Comparison of ENCODE assay signal across 8 cellular contexts in the genomic region with DNA sequence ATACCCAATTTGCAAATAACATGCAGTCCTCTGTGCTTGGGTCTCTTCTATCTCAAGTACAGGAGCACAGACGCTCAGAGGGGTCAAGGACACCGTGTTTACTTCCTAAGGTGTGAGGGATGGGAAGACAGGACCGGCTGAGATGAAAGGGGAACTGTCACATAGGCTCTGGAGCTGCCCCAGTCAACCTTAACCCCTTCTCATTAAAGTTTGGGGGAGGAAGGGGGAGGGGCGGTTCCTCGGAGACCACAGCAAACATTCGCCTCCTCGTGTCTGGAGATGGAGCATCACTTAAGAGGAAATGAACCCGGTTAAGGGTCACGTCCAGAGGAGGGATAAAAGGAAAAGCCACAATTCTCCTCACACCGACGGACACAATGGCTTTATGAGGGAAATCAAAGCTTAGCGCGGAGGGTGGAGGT. TPM values are rescaled to one million over a fixed set of nuclear protein-coding genes. Genes with fewer than 3 reads are reported as not detected.
DNase-seq lines count a peak whose midpoint lies in the region; ATAC-seq, FAIRE-seq and TF ChIP-seq lines count a peak whose summit lies in the region.

No MANE protein-coding gene starts in this region.

- H3K79me2 ChIP-seq in keratinocyte (ENCODE audit: control insufficient read depth, insufficient read depth, low read length) = peaks cover 59% of the 10 kb centered on the region

- H3K9ac ChIP-seq in keratinocyte (ENCODE audit: control insufficient read depth, extremely low read depth, insufficient read depth, low read length) = peak overlapping the region; percentile 89
- peak overlapping the region in 4 of 5 donors; percentile 2 to 68 (median 56) for H3K9ac ChIP-seq in subcutaneous abdominal adipose tissue (ENCODE audit: low read length in 5 of 5)

- no peaks in the 10 kb centered on the region for H3K36me3 Mint-ChIP-seq in activated naive CD8-positive, alpha-beta T cell treated with anti-CD3 and anti-CD28 coated beads, Interleukin-2, amount 50 U/mL, for 24 hours (ENCODE audit: low read depth)

- no peaks in the 10 kb centered on the region for H3K9me3 ChIP-seq in keratinocyte (ENCODE audit: control insufficient read depth, low read depth, low read length)
- H3K9me3 ChIP-seq in subcutaneous abdominal adipose tissue (ENCODE audit: control insufficient read depth in 5 of 5, low read length in 5 of 5) = no peaks in the 10 kb centered on the region

- DNase-seq in NOMO-1 (lab: John Stamatoyannopoulos, UW; ENCODE audit: unreplicated experiment in 2 of 2) (peak; percentile 10 to 14), NOMO-1 treated with dmso at 0.1 percent for 144 hours (lab: John Stamatoyannopoulos, UW; ENCODE audit: unreplicated experiment) (no peak), keratinocyte (ENCODE audit: low read depth, low spot score) (no peak), NCI-H146 (lab: John Stamatoyannopoulos, UW) (no peak), cortex of kidney (lab: John Stamatoyannopoulos, UW) (no peak)
- no peak for DNase-seq in activated naive CD8-positive, alpha-beta T cell treated with anti-CD3 and anti-CD28 coated beads, Interleukin-2, amount 50 U/mL, for 24 hours

- no peak for ATAC-seq in activated naive CD8-positive, alpha-beta T cell treated with anti-CD3 and anti-CD28 coated beads, Interleukin-2, amount 50 U/mL, for 24 hours
- no peak for ATAC-seq in GM21515 (IDR thresholded peaks at IDR 0.05; ENCODE audit: unreplicated experiment)

- peak overlapping the region; percentile 99 for H3K4me2 ChIP-seq in keratinocyte (ENCODE audit: control insufficient read depth, extremely low read depth, insufficient read depth, low read depth, low read length)

- dilution Hi-C loops in keratinocyte (cut with MboI; ENCODE audit: extremely low pct_ligation_motif_present, low sequenced_read_pairs) = no loop called here

- no peaks in the 10 kb centered on the region for H3K9me3 Mint-ChIP-seq in activated naive CD8-positive, alpha-beta T cell treated with anti-CD3 and anti-CD28 coated beads, Interleukin-2, amount 50 U/mL, for 24 hours

- H3K9me1 ChIP-seq in keratinocyte (ENCODE audit: control insufficient read depth, extremely low read depth, insufficient read depth, low read length) = peaks cover 2% of the 10 kb centered on the region

- H4K20me1 ChIP-seq in keratinocyte (ENCODE audit: control insufficient read depth, extremely low read depth, insufficient read depth, low read length) = no peaks in the 10 kb centered on the region

- no peak overlapping the region for H3K27ac Mint-ChIP-seq in activated naive CD8-positive, alpha-beta T cell treated with anti-CD3 and anti-CD28 coated beads, Interleukin-2, amount 50 U/mL, for 24 hours

- H3K27ac ChIP-seq in keratinocyte (ENCODE audit: control insufficient read depth, insufficient read depth, low read length) = peak overlapping the region; percentile 76
- no peak overlapping the region for H3K27ac ChIP-seq in subcutaneous abdominal adipose tissue (ENCODE audit: low read depth, low read length)

- H2AFZ ChIP-seq in keratinocyte (ENCODE audit: control insufficient read depth, low read length) = no peak overlapping the region

- H3K36me3 ChIP-seq in keratinocyte (ENCODE audit: control insufficient read depth in 2 of 2, extremely low read depth in 1 of 2, insufficient read depth in 2 of 2, low read length in 2 of 2) = peaks cover 13 to 32% of the 10 kb centered on the region in 2 experiments
- H3K36me3 ChIP-seq in subcutaneous abdominal adipose tissue (ENCODE audit: control insufficient read depth in 5 of 5, insufficient read depth in 5 of 5, low read length in 5 of 5) = no peaks in the 10 kb centered on the region

- H3K4me3 ChIP-seq in keratinocyte (ENCODE audit: control insufficient read depth in 2 of 3, extremely low read depth in 1 of 3, insufficient read depth in 2 of 3, low read depth in 1 of 3, low read length in 3 of 3) (peak overlapping the region; percentile 82 to 95 (median 83)), subcutaneous abdominal adipose tissue (ENCODE audit: low read depth in 1 of 5, low read length in 5 of 5) (peak overlapping the region; percentile 63 to 74 (median 68))

- peak; percentile 17 for FAIRE-seq in keratinocyte (lab: Jason Lieb, UNC)

- no peak for TF ChIP-seq CTCF in keratinocyte (optimal IDR thresholded peaks at IDR 0.05 in 1 of 3, IDR thresholded peaks at IDR 0.05 in 1 of 3, conservative IDR thresholded peaks at IDR 0.05 in 1 of 3; ENCODE audit: extremely low read depth in 1 of 3, insufficient read depth in 2 of 3, low read length in 3 of 3)

- peak overlapping the region; percentile 70 for H3K4me3 Mint-ChIP-seq in activated naive CD8-positive, alpha-beta T cell treated with anti-CD3 and anti-CD28 coated beads, Interleukin-2, amount 50 U/mL, for 24 hours

- peaks cover 8% of the 10 kb centered on the region for H3K4me1 Mint-ChIP-seq in activated naive CD8-positive, alpha-beta T cell treated with anti-CD3 and anti-CD28 coated beads, Interleukin-2, amount 50 U/mL, for 24 hours

- peaks cover 47% of the 10 kb centered on the region for H3K4me1 ChIP-seq in keratinocyte (ENCODE audit: control insufficient read depth, extremely low read depth, insufficient read depth, low read length)
- H3K4me1 ChIP-seq in subcutaneous abdominal adipose tissue (ENCODE audit: control insufficient read depth in 5 of 5, insufficient read depth in 5 of 5, low read length in 5 of 5) = peaks cover 21 to 68% (median 64%) of the 10 kb centered on the region in 5 donors

- H3K27me3 ChIP-seq in keratinocyte (ENCODE audit: control insufficient read depth, extremely low read depth, insufficient read depth, low read length) = no peaks in the 10 kb centered on the region
- peaks cover 0 to 20% (median 13%) of the 10 kb centered on the region in 5 donors for H3K27me3 ChIP-seq in subcutaneous abdominal adipose tissue (ENCODE audit: control insufficient read depth in 5 of 5, insufficient read depth in 4 of 5, low read length in 5 of 5)

- H3K27me3 Mint-ChIP-seq in activated naive CD8-positive, alpha-beta T cell treated with anti-CD3 and anti-CD28 coated beads, Interleukin-2, amount 50 U/mL, for 24 hours = peaks cover 39% of the 10 kb centered on the region

RNA-seq across cellular contexts. Expression of gene SH3PXD2A, which starts 1.1 kb away (rescaled TPM):
- 31.0 to 56.6 TPM (median 33.9 TPM) in 3 replicates for polyA plus RNA-seq in keratinocyte
- polyA plus RNA-seq in keratinocyte (2011; ENCODE audit: low read depth) = 22.4 TPM
- polyA plus RNA-seq in keratinocyte (2011; cell fraction: cytosol; rRNA removed) = 32.2 and 35.6 TPM in 2 replicates
- polyA plus RNA-seq in keratinocyte (2011; cell fraction: nucleus; rRNA removed) = 116 and 136 TPM in 2 replicates
- 46.1 and 73.7 TPM in 2 replicates for polyA plus RNA-seq in keratinocyte (2012; ENCODE audit: low replicate concordance)
- polyA minus RNA-seq in keratinocyte = 46.4 to 127 TPM (median 59.1 TPM) in 3 replicates
- 63.7 TPM for polyA minus RNA-seq in keratinocyte (2011; cell fraction: cytosol; rRNA and poly(A)+ RNA removed)
- polyA minus RNA-seq in keratinocyte (2011; cell fraction: nucleus; rRNA and poly(A)+ RNA removed) = 88.9 and 140 TPM in 2 replicates

Comparison
In these comparisons a context has a peak if more than half of its experiments do, and no peak if none do; other contexts are left out.
1. DNase-seq: peak in NOMO-1 (2 of 2); none in NOMO-1 treated with dmso at 0.1 percent for 144 hours (single experiment), activated naive CD8-positive, alpha-beta T cell treated with anti-CD3 and anti-CD28 coated beads, Interleukin-2, amount 50 U/mL, for 24 hours (single experiment), keratinocyte (single experiment), NCI-H146 (single experiment) and cortex of kidney (single experiment).